Comparison of ENCODE assay signal across 17 cellular contexts in the genomic region with DNA sequence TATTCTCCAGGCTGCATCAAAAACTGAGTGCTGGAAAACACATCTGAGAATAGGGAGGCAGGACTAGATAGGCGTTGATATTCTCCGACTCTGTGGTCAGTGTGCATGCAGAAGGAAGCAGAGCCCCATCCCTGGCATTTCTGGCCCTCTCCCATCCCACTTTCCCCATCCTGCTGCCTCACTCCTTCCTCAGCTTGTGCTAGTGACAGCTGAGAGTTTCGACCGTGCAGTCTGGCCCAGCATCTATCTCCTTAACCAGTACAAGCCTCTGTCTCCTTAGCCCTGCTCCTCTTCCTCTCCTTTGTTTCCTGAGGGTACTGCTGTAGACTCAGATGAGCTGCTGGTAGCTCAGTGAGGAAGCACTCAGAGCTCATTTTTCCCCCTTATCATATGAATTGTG.
DNase-seq lines count a peak whose midpoint lies in the region; ATAC-seq and TF ChIP-seq lines count a peak whose summit lies in the region.
"Had no signal": no experiment of that assay in that cellular context is flagged by ENCODE, and none has a peak within 500 bp of the region (broad histone marks: within the 10 kb centered on the region; RNA-seq: fewer than 3 reads in every experiment).

No MANE protein-coding gene starts in this region.

- H2BK5ac ChIP-seq in mesendoderm (ENCODE audit: low read length) (no peak overlapping the region), neuronal stem cell (ENCODE audit: low read length) (no peak overlapping the region)

- no peak overlapping the region for H4K5ac ChIP-seq in mesendoderm (ENCODE audit: low read length)

- no peaks in the 10 kb centered on the region for H3K9me3 Mint-ChIP-seq in GM23338
- H3K9me3 Mint-ChIP-seq: CD8-positive, alpha-beta memory T cell had no signal

- TF ChIP-seq POLR2A in right lobe of liver (IDR thresholded peaks at IDR 0.05): no peak

- no peak overlapping the region for H3K27ac Mint-ChIP-seq in GM23338
- H3K27ac Mint-ChIP-seq: CD8-positive, alpha-beta memory T cell had no signal

- no peak overlapping the region for H3K9ac ChIP-seq in mesendoderm (ENCODE audit: low read length)
- no peak overlapping the region for H3K9ac ChIP-seq in neuronal stem cell (ENCODE audit: low read depth, low read length, poor library complexity)
- H3K9ac ChIP-seq: BLaER1 had no signal

- H2BK15ac ChIP-seq in mesendoderm (replicated peaks; ENCODE audit: low read depth) (no peak overlapping the region), neuronal stem cell (ENCODE audit: low read length) (no peak overlapping the region)

- no peak overlapping the region for H3K56ac ChIP-seq in mesendoderm (ENCODE audit: low read length)

- H3K4me3 Mint-ChIP-seq in GM23338: no peak overlapping the region
- H3K4me3 Mint-ChIP-seq: CD8-positive, alpha-beta memory T cell had no signal

- no peaks in the 10 kb centered on the region for H3F3A ChIP-seq in GM23338 (replicated peaks; ENCODE audit: low read depth)

- no peak overlapping the region for H3K27ac ChIP-seq in GM23338 (ENCODE audit: low read depth)
- no peak overlapping the region for H3K27ac ChIP-seq in mesendoderm (ENCODE audit: low read depth, low read length)
- H3K27ac ChIP-seq in neuronal stem cell (replicated peaks; ENCODE audit: low read length): no peak overlapping the region
- no peak overlapping the region for H3K27ac ChIP-seq in right lobe of liver
- H3K27ac ChIP-seq: BLaER1 had no signal

- H3K4me2 ChIP-seq in GM23338: no peak overlapping the region; the same call in 1 of the 2 replicates
- H3K4me2 ChIP-seq in mesendoderm (ENCODE audit: low read length): no peak overlapping the region
- H3K4me2 ChIP-seq in neuronal stem cell (ENCODE audit: insufficient read depth, low read length, poor library complexity, severe bottlenecking): no peak overlapping the region
- H3K4me2 ChIP-seq: BLaER1 had no signal

- H3K4ac ChIP-seq in mesendoderm (ENCODE audit: low read depth, low read length) (no peak overlapping the region), neuronal stem cell (ENCODE audit: low read length) (no peak overlapping the region)

- ATAC-seq in GM23338 (peak; percentile 39; the same call in 2 of the 3 replicates), SK-N-SH treated with all-trans-retinoic acid at 6 μM for 48 hours (peak; percentile 57), right lobe of liver (no peak), GM21619 (IDR thresholded peaks at IDR 0.05; ENCODE audit: unreplicated experiment) (no peak)

- no peak overlapping the region for H3K23ac ChIP-seq in mesendoderm (ENCODE audit: low read length)
- no peak overlapping the region for H3K23ac ChIP-seq in neuronal stem cell (ENCODE audit: low read depth, low read length, poor library complexity)

- H3K36me3 ChIP-seq in GM23338 (ENCODE audit: insufficient read depth): no peaks in the 10 kb centered on the region
- H3K36me3 ChIP-seq in mesendoderm (ENCODE audit: control insufficient read depth, insufficient read depth, low read length): no peaks in the 10 kb centered on the region
- H3K36me3 ChIP-seq in neuronal stem cell (replicated peaks in 1 of 2; ENCODE audit: control insufficient read depth in 2 of 2, insufficient read depth in 2 of 2, low read length in 2 of 2): no peaks in the 10 kb centered on the region
- H3K36me3 ChIP-seq in right lobe of liver: no peaks in the 10 kb centered on the region
- H3K36me3 ChIP-seq: BLaER1 had no signal

- no CpG with 5 or more reads among the region's 4 CpGs for WGBS in mesendoderm (ENCODE audit: extremely low coverage, insufficient coverage, low lambda C conversion rate)
- no CpG with 5 or more reads among the region's 4 CpGs for WGBS in neuronal stem cell (ENCODE audit: extremely low coverage in 2 of 2, insufficient read length in 2 of 2, insufficient replicate concordance in 1 of 2), 2 donors
- 82% methylated on average over 4 of the region's 4 CpGs for WGBS in right lobe of liver (ENCODE audit: insufficient coverage, low coverage, low lambda C conversion rate, missing lambda C conversion rate)

- H3K4me3 ChIP-seq in GM23338: no peak overlapping the region
- no peak overlapping the region for H3K4me3 ChIP-seq in mesendoderm (ENCODE audit: low read length)
- no peak overlapping the region for H3K4me3 ChIP-seq in neuronal stem cell (ENCODE audit: low read length in 2 of 2)
- H3K4me3 ChIP-seq in right lobe of liver: no peak overlapping the region
- H3K4me3 ChIP-seq: BLaER1 had no signal

- H4K20me1 ChIP-seq in GM23338 (replicated peaks; ENCODE audit: insufficient read depth): no peaks in the 10 kb centered on the region
- H4K20me1 ChIP-seq: BLaER1 had no signal

- no peaks in the 10 kb centered on the region for H3K36me3 Mint-ChIP-seq in GM23338 (ENCODE audit: low read depth)
- H3K36me3 Mint-ChIP-seq: CD8-positive, alpha-beta memory T cell had no signal

- H4K8ac ChIP-seq in mesendoderm (ENCODE audit: low read depth, low read length) (no peak overlapping the region), neuronal stem cell (ENCODE audit: low read depth, low read length) (no peak overlapping the region)

- no peaks in the 10 kb centered on the region for H3K27me3 ChIP-seq in GM23338 (ENCODE audit: insufficient read depth)
- H3K27me3 ChIP-seq in mesendoderm (ENCODE audit: insufficient read depth, low read length, poor library complexity): no peaks in the 10 kb centered on the region
- H3K27me3 ChIP-seq in neuronal stem cell (ENCODE audit: control insufficient read depth in 3 of 3, insufficient read depth in 3 of 3, low read depth in 1 of 3, low read length in 3 of 3): no peaks in the 10 kb centered on the region
- H3K27me3 ChIP-seq in right lobe of liver: no peaks in the 10 kb centered on the region
- H3K27me3 ChIP-seq: BLaER1 had no signal

- no peak overlapping the region for H2BK120ac ChIP-seq in mesendoderm (ENCODE audit: low read depth, low read length)
- no peak overlapping the region for H2BK120ac ChIP-seq in neuronal stem cell (ENCODE audit: low read depth, low read length)

- no peaks in the 10 kb centered on the region for H3K27me3 Mint-ChIP-seq in GM23338 (ENCODE audit: insufficient read depth, low read depth, poor library complexity)

- H3K14ac ChIP-seq in neuronal stem cell (ENCODE audit: low read length): no peak overlapping the region

- no peak overlapping the region for H4K91ac ChIP-seq in neuronal stem cell (ENCODE audit: low read depth, low read length, poor library complexity)

- H2BK12ac ChIP-seq in neuronal stem cell (ENCODE audit: low read length): no peak overlapping the region

- no peak overlapping the region for H3K18ac ChIP-seq in mesendoderm (ENCODE audit: low read length)
- H3K18ac ChIP-seq in neuronal stem cell (ENCODE audit: low read length): no peak overlapping the region

- intact Hi-C loops in right lobe of liver (cut with DNase I): no loop called here

- H2AFZ ChIP-seq in GM23338 (peak overlapping the region; percentile 33; the same call in 1 of the 2 replicates), neuronal stem cell (ENCODE audit: low read length) (peak overlapping the region; percentile 74)

- H3K79me2 ChIP-seq in GM23338 (replicated peaks; ENCODE audit: insufficient read depth): no peaks in the 10 kb centered on the region
- no peaks in the 10 kb centered on the region for H3K79me2 ChIP-seq in mesendoderm (ENCODE audit: control insufficient read depth, insufficient read depth, low read length)

- H2AK5ac ChIP-seq in mesendoderm (ENCODE audit: low read length): no peak overlapping the region
- no peak overlapping the region for H2AK5ac ChIP-seq in neuronal stem cell (ENCODE audit: low read depth, low read length)

- H3K4me1 Mint-ChIP-seq in GM23338: peaks cover 16% of the 10 kb centered on the region

- H3K9me3 ChIP-seq in neuronal stem cell (replicated peaks in 1 of 2; ENCODE audit: control insufficient read depth in 2 of 2, insufficient read depth in 1 of 2, low read depth in 1 of 2, low read length in 2 of 2) (no peaks in the 10 kb centered on the region), right lobe of liver (no peaks in the 10 kb centered on the region)
- H3K9me3 ChIP-seq: BLaER1, Caco-2 had no signal

- H3K4me1 ChIP-seq in GM23338 (ENCODE audit: insufficient read depth): 0 out of 2 replicates have a peak, but pooled peaks cover 4% of the 10 kb centered on the region
- no peaks in the 10 kb centered on the region for H3K4me1 ChIP-seq in mesendoderm (ENCODE audit: control insufficient read depth, low read depth, low read length)
- H3K4me1 ChIP-seq in neuronal stem cell (ENCODE audit: control insufficient read depth in 2 of 2, insufficient read depth in 1 of 2, low read depth in 1 of 2, low read length in 2 of 2): peaks cover 9 to 23% of the 10 kb centered on the region in 2 donors
- H3K4me1 ChIP-seq in right lobe of liver: no peaks in the 10 kb centered on the region
- H3K4me1 ChIP-seq: Caco-2 had no signal

- no peaks in the 10 kb centered on the region for H3K79me1 ChIP-seq in mesendoderm (ENCODE audit: low read length)
- H3K79me1 ChIP-seq in neuronal stem cell (ENCODE audit: low read depth, low read length): no peaks in the 10 kb centered on the region

- no peaks in the 10 kb centered on the region for H3K9me2 ChIP-seq in GM23338 (ENCODE audit: insufficient read depth)

- no peak for TF ChIP-seq CTCF in GM23338 (conservative IDR thresholded peaks at IDR 0.05; ENCODE audit: low read depth in 2 of 2)
- TF ChIP-seq CTCF in right lobe of liver (IDR thresholded peaks at IDR 0.05): no peak

- DNase-seq in GM23338 (ENCODE audit: low spot score) (no peak), mesendoderm (peak; percentile 5), neuronal stem cell (ENCODE audit: low spot score) (no peak), right lobe of liver (no peak), NCI-H1436 treated with DMSO at 0.1 percent for 48 hours (lab: John Stamatoyannopoulos, UW) (no peak)
- DNase-seq: 8988T; AML-193; Caco-2; CD8-positive, alpha-beta memory T cell; DND-41; GF-D8; H7; IMR-90; KBM-7 had no signal

TF ChIP-seq in GM23338, 12 proteins besides CTCF, POLR2A, EP300 and RAD21 (continues in another document):
- TF ChIP-seq ETS1 (IDR thresholded peaks at IDR 0.05): no peak

TF ChIP-seq in SK-N-SH treated with all-trans-retinoic acid at 6 μM for 48 hours, 23 proteins besides CTCF, POLR2A, EP300 and RAD21 (continues in another document):
- TF ChIP-seq CSDC2 (CRISPR knock-in tag; IDR thresholded peaks at IDR 0.05) (no peak), GLIS3 (CRISPR knock-in tag; IDR thresholded peaks at IDR 0.05) (no peak)
- TF ChIP-seq, protein P1, sequence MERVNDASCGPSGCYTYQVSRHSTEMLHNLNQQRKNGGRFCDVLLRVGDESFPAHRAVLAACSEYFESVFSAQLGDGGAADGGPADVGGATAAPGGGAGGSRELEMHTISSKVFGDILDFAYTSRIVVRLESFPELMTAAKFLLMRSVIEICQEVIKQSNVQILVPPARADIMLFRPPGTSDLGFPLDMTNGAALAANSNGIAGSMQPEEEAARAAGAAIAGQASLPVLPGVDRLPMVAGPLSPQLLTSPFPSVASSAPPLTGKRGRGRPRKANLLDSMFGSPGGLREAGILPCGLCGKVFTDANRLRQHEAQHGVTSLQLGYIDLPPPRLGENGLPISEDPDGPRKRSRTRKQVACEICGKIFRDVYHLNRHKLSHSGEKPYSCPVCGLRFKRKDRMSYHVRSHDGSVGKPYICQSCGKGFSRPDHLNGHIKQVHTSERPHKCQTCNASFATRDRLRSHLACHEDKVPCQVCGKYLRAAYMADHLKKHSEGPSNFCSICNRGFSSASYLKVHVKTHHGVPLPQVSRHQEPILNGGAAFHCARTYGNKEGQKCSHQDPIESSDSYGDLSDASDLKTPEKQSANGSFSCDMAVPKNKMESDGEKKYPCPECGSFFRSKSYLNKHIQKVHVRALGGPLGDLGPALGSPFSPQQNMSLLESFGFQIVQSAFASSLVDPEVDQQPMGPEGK (CRISPR knock-in tag; IDR thresholded peaks at IDR 0.05; ENCODE audit: borderline replicate concordance): no peak

Comparison
In these comparisons a context has a peak if more than half of its experiments do, and no peak if none do; other contexts are left out.
1. ATAC-seq: peak in GM23338 (single experiment) and SK-N-SH treated with all-trans-retinoic acid at 6 μM for 48 hours (single experiment); none in right lobe of liver (0 of 4) and GM21619 (single experiment).